Comparison of ENCODE assay signal across 8 cellular contexts in genomic region chr20:1185316-1185741, GRCh38. TPM values are rescaled to one million over a fixed set of nuclear protein-coding genes. Genes with fewer than 3 reads are reported as not detected.
DNase-seq lines count a peak whose midpoint lies in the region; ATAC-seq and TF ChIP-seq lines count a peak whose summit lies in the region.

No MANE protein-coding gene starts in this region.

- ATAC-seq in esophagus mucosa (peak; percentile 17), GM21528 (IDR thresholded peaks at IDR 0.05; ENCODE audit: low FRiP score, unreplicated experiment) (no peak), HG02938 (IDR thresholded peaks at IDR 0.05; ENCODE audit: unreplicated experiment) (no peak)

- no peaks in the 10 kb centered on the region for H3K9me3 ChIP-seq in prostate gland

- intact Hi-C loops in prostate gland (cut with DNase I) = no loop called here

- in situ Hi-C loops in GM13976 (cut with MboI; ENCODE audit: low sequenced_read_pairs, unreplicated experiment) = loop anchor here (25.0 kb wide), 1 partner anchor 373 kb away; no protein-coding TSS in a partner anchor

- DNase-seq in GM13976 (ENCODE audit: low spot score) = peak; percentile 62
- peak; percentile 61 for DNase-seq in OCI-M1 (lab: John Stamatoyannopoulos, UW)
- DNase-seq in prostate gland (ENCODE audit: low spot score) = no peak
- no peak for DNase-seq in DMS153 (lab: John Stamatoyannopoulos, UW)
- DNase-seq in stimulated activated CD4-positive, alpha-beta T cell treated with anti-CD3 and anti-CD28 coated beads, Interleukin-12 subunit alpha, Interleukin-12 subunit beta, amount 100 ng/mL, for 4 hours = no peak

- H3K27me3 ChIP-seq in prostate gland (replicated peaks; ENCODE audit: insufficient read depth) = no peaks in the 10 kb centered on the region

- no peak for TF ChIP-seq POLR2A in prostate gland (IDR thresholded peaks at IDR 0.05)

- WGBS in prostate gland = 0% methylated on average over 44 of the region's 54 CpGs

- H3K4me3 ChIP-seq in prostate gland = peak overlapping the region; percentile 34 to 43

- no peaks in the 10 kb centered on the region for H3K36me3 ChIP-seq in prostate gland

- H3K27ac ChIP-seq in prostate gland = no peak overlapping the region

- H3K4me1 ChIP-seq in prostate gland (replicated peaks) = no peaks in the 10 kb centered on the region

- TF ChIP-seq CTCF in GM13976 (IDR thresholded peaks at IDR 0.05; ENCODE audit: borderline replicate concordance, control extremely low read depth, extremely low read depth, insufficient read depth, missing control alignments) = no peak
- TF ChIP-seq CTCF in prostate gland (IDR thresholded peaks at IDR 0.05) = no peak

RNA-seq across cellular contexts. Expression of gene TMEM74B, which starts 0.5 kb away (rescaled TPM):
- total RNA-seq in esophagus mucosa (1.4 TPM), prostate gland (1 to 10 TPM in 1 of 2 donors, under 1 TPM in 1; 0.59 to 3.6 TPM)

RNA-seq across cellular contexts. Expression of gene C20orf202, which starts 17.9 kb away (rescaled TPM):
- 0.24 TPM for total RNA-seq in esophagus mucosa
- not detected for total RNA-seq in prostate gland

RNA-seq across cellular contexts. Expression of gene RAD21L1, which starts 40.5 kb away (rescaled TPM):
- total RNA-seq in esophagus mucosa (not detected), prostate gland (1 to 10 TPM in 1 of 2 donors, not detected in 1; 3.0 TPM)

Comparison
In these comparisons a context has a peak if more than half of its experiments do, and no peak if none do; other contexts are left out.
1. DNase-seq: peak in GM13976 (single experiment) and OCI-M1 (single experiment); none in prostate gland (single experiment), DMS153 (single experiment) and stimulated activated CD4-positive, alpha-beta T cell treated with anti-CD3 and anti-CD28 coated beads, Interleukin-12 subunit alpha, Interleukin-12 subunit beta, amount 100 ng/mL, for 4 hours (single experiment).